Comparison of ENCODE assay signal across 32 cellular contexts in genomic region chr10:12712284-12712983, GRCh38.
DNase-seq lines count a peak whose midpoint lies in the region; ATAC-seq and TF ChIP-seq lines count a peak whose summit lies in the region.
"Had no signal": no experiment of that assay in that cellular context is flagged by ENCODE, and none has a peak within 500 bp of the region (broad histone marks: within the 10 kb centered on the region; RNA-seq: fewer than 3 reads in every experiment).

No MANE protein-coding gene starts in this region.

- no peaks in the 10 kb centered on the region for H3K27me3 Mint-ChIP-seq in activated T-helper 17 cell treated with anti-CD3 and anti-CD28 coated beads, Interleukin-2, amount 50 U/mL, for 72 hours
- H3K27me3 Mint-ChIP-seq: activated naive CD8-positive, alpha-beta T cell treated with anti-CD3 and anti-CD28 coated beads, Interleukin-2, amount 10 ng/mL, durations not matched to agents 7 days and 5 days; effector memory CD8-positive, alpha-beta T cell had no signal

- H3K27me3 ChIP-seq in mesenchymal stem cell (ENCODE audit: control insufficient read depth in 1 of 2, insufficient read depth in 1 of 2, low read length in 2 of 2) (no peaks in the 10 kb centered on the region), vagina (no peaks in the 10 kb centered on the region), foreskin keratinocyte (no peaks in the 10 kb centered on the region)
- H3K27me3 ChIP-seq: MG63, Peyer's patch, sigmoid colon, upper lobe of left lung had no signal

- peak; percentile 17 for ATAC-seq in activated T-helper 17 cell treated with anti-CD3 and anti-CD28 coated beads, Interleukin-2, amount 50 U/mL, for 72 hours (replicated peaks)
- ATAC-seq in HG03571 (IDR thresholded peaks at IDR 0.05; ENCODE audit: unreplicated experiment) (no peak), foreskin keratinocyte (no peak)
- ATAC-seq: effector memory CD8-positive, alpha-beta T cell; left colon had no signal

- no peak overlapping the region for H3K23ac ChIP-seq in mesenchymal stem cell (ENCODE audit: low read length in 2 of 2)

- peak overlapping the region in 1 of 2 experiments; percentile 16 for H2BK12ac ChIP-seq in mesenchymal stem cell (ENCODE audit: low read length in 2 of 2)

- no peak overlapping the region for H3K9ac ChIP-seq in mesenchymal stem cell (ENCODE audit: low read length)
- H3K9ac ChIP-seq: GM23248 had no signal

- no peak overlapping the region for H3K4ac ChIP-seq in mesenchymal stem cell (ENCODE audit: low read depth in 1 of 2, low read length in 2 of 2)

- H4K8ac ChIP-seq in mesenchymal stem cell (ENCODE audit: low read length) = peak overlapping the region; percentile 62

- H3K4me2 ChIP-seq in mesenchymal stem cell (ENCODE audit: low read length, poor library complexity, severe bottlenecking) = no peak overlapping the region

- intact Hi-C loops in vagina (cut with DNase I) = loop anchor here (10.0 kb wide), 2 partner anchors 372 to 448 kb away; no protein-coding TSS in a partner anchor

- no peaks in the 10 kb centered on the region for H3K9me3 ChIP-seq in mesenchymal stem cell (ENCODE audit: control insufficient read depth, low read length)
- no peaks in the 10 kb centered on the region for H3K9me3 ChIP-seq in vagina
- H3K9me3 ChIP-seq: MG63, Peyer's patch, sigmoid colon, upper lobe of left lung had no signal

- H2AFZ ChIP-seq in mesenchymal stem cell (ENCODE audit: low read depth, low read length) = no peak overlapping the region
- H2AFZ ChIP-seq: GM23248 had no signal

- no peak overlapping the region for H4K91ac ChIP-seq in mesenchymal stem cell (ENCODE audit: low read length)

- H3K36me3 ChIP-seq in mesenchymal stem cell (ENCODE audit: control insufficient read depth in 1 of 2, insufficient read depth in 2 of 2, low read depth in 1 of 2, low read length in 2 of 2) = peaks cover 0 to 8% of the 10 kb centered on the region in 2 experiments
- H3K36me3 ChIP-seq in vagina = no peaks in the 10 kb centered on the region
- H3K36me3 ChIP-seq: MG63, Peyer's patch, sigmoid colon, upper lobe of left lung had no signal

- H3K4me1 Mint-ChIP-seq in activated T-helper 17 cell treated with anti-CD3 and anti-CD28 coated beads, Interleukin-2, amount 50 U/mL, for 72 hours = peaks cover 37% of the 10 kb centered on the region

- no peaks in the 10 kb centered on the region for H3K9me3 Mint-ChIP-seq in activated T-helper 17 cell treated with anti-CD3 and anti-CD28 coated beads, Interleukin-2, amount 50 U/mL, for 72 hours
- H3K9me3 Mint-ChIP-seq: activated naive CD8-positive, alpha-beta T cell treated with anti-CD3 and anti-CD28 coated beads, Interleukin-2, amount 10 ng/mL, durations not matched to agents 7 days and 5 days; effector memory CD8-positive, alpha-beta T cell; immature natural killer cell; nephron progenitor cell had no signal

- peak; percentile 24 for DNase-seq in NCI-H82 (lab: John Stamatoyannopoulos, UW)
- DNase-seq in NCI-H82 treated with DMSO at 0.1 percent for 48 hours (lab: John Stamatoyannopoulos, UW; ENCODE audit: unreplicated experiment) = no peak
- peak; percentile 60 for DNase-seq in HT1080 (ENCODE audit: low read depth)
- no peak for DNase-seq in mesenchymal stem cell
- no peak for DNase-seq in vagina (ENCODE audit: extremely low spot score in 2 of 2)
- DNase-seq in foreskin keratinocyte = no peak
- DNase-seq: 8988T; activated CD4-positive, alpha-beta T cell treated with anti-CD3 and anti-CD28 coated beads for 4 hours; activated effector memory CD4-positive, alpha-beta T cell treated with anti-CD3 and anti-CD28 coated beads, Interleukin-2, amount 50 U/mL, for 16 hours; activated naive CD8-positive, alpha-beta T cell treated with anti-CD3 and anti-CD28 coated beads, Interleukin-2, amount 10 ng/mL, durations not matched to agents 7 days and 5 days; aorta; C1 segment of cervical spinal cord; COR-L47; DMS53; effector memory CD8-positive, alpha-beta T cell; GM23248; immature natural killer cell; left colon; MG63; NCI-H1436; NCI-H748 treated with DMSO at 0.1 percent for 48 hours; nephron progenitor cell; Peyer's patch; SHP77 treated with DMSO at 0.1 percent for 48 hours; sigmoid colon; stimulated activated CD4-positive, alpha-beta T cell treated with anti-CD3 and anti-CD28 coated beads, Interleukin-12 subunit alpha, Interleukin-12 subunit beta, amount 100 ng/mL, for 4 hours; stimulated activated CD4-positive, alpha-beta T cell treated with anti-CD3 and anti-CD28 coated beads, Interleukin-2, amount 100 ng/mL, for 48 hours; substantia nigra; upper lobe of left lung had no signal

- no peak overlapping the region for H2BK120ac ChIP-seq in mesenchymal stem cell (ENCODE audit: low read depth, low read length)

- WGBS in mesenchymal stem cell = 85% methylated on average over 7 of the region's 11 CpGs

- peak overlapping the region in 1 of 2 experiments; percentile 11 for H3K14ac ChIP-seq in mesenchymal stem cell (ENCODE audit: low read length in 2 of 2)

- no peak overlapping the region for H2BK15ac ChIP-seq in mesenchymal stem cell (ENCODE audit: low read depth, poor library complexity, severe bottlenecking)

- peak overlapping the region; percentile 75 for H3K27ac Mint-ChIP-seq in activated T-helper 17 cell treated with anti-CD3 and anti-CD28 coated beads, Interleukin-2, amount 50 U/mL, for 72 hours
- H3K27ac Mint-ChIP-seq: activated naive CD8-positive, alpha-beta T cell treated with anti-CD3 and anti-CD28 coated beads, Interleukin-2, amount 10 ng/mL, durations not matched to agents 7 days and 5 days; effector memory CD8-positive, alpha-beta T cell; nephron progenitor cell had no signal

- H3K4me3 ChIP-seq in mesenchymal stem cell (ENCODE audit: insufficient read depth in 1 of 2, low read depth in 1 of 2, low read length in 2 of 2) = no peak overlapping the region
- no peak overlapping the region for H3K4me3 ChIP-seq in vagina
- H3K4me3 ChIP-seq: coronary artery, GM23248, MG63, Peyer's patch, sigmoid colon, upper lobe of left lung had no signal

- no peak for TF ChIP-seq POLR2A in vagina (IDR thresholded peaks at IDR 0.05)

- H2AK5ac ChIP-seq in mesenchymal stem cell (ENCODE audit: low read length, severe bottlenecking) = no peak overlapping the region

- no peaks in the 10 kb centered on the region for H3K36me3 Mint-ChIP-seq in activated T-helper 17 cell treated with anti-CD3 and anti-CD28 coated beads, Interleukin-2, amount 50 U/mL, for 72 hours (ENCODE audit: low read depth)
- H3K36me3 Mint-ChIP-seq: activated naive CD8-positive, alpha-beta T cell treated with anti-CD3 and anti-CD28 coated beads, Interleukin-2, amount 10 ng/mL, durations not matched to agents 7 days and 5 days; immature natural killer cell had no signal

- H3K4me1 ChIP-seq in mesenchymal stem cell (ENCODE audit: control insufficient read depth, insufficient read depth, low read depth, low read length) = peaks cover 12% of the 10 kb centered on the region
- H3K4me1 ChIP-seq in vagina = peaks cover 36% of the 10 kb centered on the region
- peaks cover 14% of the 10 kb centered on the region for H3K4me1 ChIP-seq in foreskin keratinocyte

- H3K18ac ChIP-seq in mesenchymal stem cell (ENCODE audit: low read depth in 1 of 2, low read length in 2 of 2) = peak overlapping the region in 1 of 2 experiments; percentile 30

- TF ChIP-seq CTCF in vagina (IDR thresholded peaks at IDR 0.05) = no peak
- TF ChIP-seq CTCF in foreskin keratinocyte (conservative IDR thresholded peaks at IDR 0.05) = no peak

- peaks cover 41% of the 10 kb centered on the region for H3K79me1 ChIP-seq in mesenchymal stem cell (replicated peaks; ENCODE audit: low read length, poor library complexity, severe bottlenecking)

- peak overlapping the region; percentile 61 for H3K4me3 Mint-ChIP-seq in activated T-helper 17 cell treated with anti-CD3 and anti-CD28 coated beads, Interleukin-2, amount 50 U/mL, for 72 hours
- H3K4me3 Mint-ChIP-seq: activated naive CD8-positive, alpha-beta T cell treated with anti-CD3 and anti-CD28 coated beads, Interleukin-2, amount 10 ng/mL, durations not matched to agents 7 days and 5 days; effector memory CD8-positive, alpha-beta T cell; immature natural killer cell; nephron progenitor cell had no signal

- H2BK5ac ChIP-seq in mesenchymal stem cell (ENCODE audit: low read depth, low read length, poor library complexity, severe bottlenecking) = no peak overlapping the region

- H3K27ac ChIP-seq in mesenchymal stem cell (ENCODE audit: low read length, poor library complexity, severe bottlenecking) (no peak overlapping the region), vagina (no peak overlapping the region), foreskin keratinocyte (no peak overlapping the region)
- H3K27ac ChIP-seq: coronary artery, GM23248, Peyer's patch, sigmoid colon, upper lobe of left lung had no signal

Comparison
In these comparisons a context has a peak if more than half of its experiments do, and no peak if none do; other contexts are left out.
1. DNase-seq: peak in NCI-H82 (single experiment) and HT1080 (single experiment); none in NCI-H82 treated with DMSO at 0.1 percent for 48 hours (single experiment), mesenchymal stem cell (single experiment), vagina (0 of 2) and foreskin keratinocyte (0 of 2).